Comparison of ENCODE assay signal across 1 cellular context in the genomic region with DNA sequence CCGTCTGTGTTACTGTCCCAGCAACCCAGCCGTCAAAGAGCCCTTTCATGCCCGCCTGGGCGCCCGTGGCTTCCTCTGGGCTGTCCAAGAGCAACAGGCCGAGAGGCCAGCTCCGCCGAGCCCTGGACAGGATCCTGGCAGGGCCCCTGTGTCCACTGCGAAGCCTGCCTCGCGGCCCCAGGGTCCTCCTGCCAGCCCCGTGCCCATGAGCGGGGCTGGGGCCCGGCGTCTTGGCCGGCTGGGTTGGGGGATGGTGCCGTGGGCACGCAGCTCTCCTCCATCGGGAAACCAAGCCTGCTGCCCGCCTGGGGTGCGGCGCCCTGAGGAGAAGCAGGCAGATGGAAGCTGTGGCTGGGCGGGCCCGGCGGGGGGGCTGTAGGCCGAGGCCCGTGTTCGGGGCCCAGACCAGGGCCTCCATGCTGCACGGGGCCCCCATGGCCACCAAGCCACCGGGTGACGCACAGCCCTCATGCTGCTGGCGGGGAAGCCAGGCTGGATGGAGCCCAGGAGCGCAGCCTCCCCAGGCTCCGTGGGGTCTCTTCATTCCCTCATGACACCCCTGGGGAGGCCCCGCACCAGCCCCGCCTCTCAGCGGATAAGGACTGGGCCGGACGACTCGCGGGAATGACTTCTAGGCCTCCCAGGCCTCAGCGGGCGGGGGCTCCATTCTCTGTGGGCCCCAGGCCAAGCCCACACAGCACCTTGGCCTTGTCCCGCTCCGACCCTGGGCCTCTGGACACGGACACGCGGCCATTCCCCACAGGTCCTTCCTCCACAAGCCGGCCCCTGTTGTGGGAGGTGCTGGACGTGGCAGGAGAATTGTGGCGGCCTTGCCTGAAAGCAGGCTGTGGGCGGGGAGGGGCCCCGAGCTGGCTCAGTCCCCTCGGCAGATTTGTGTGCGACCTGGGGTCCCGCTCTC.
TF ChIP-seq lines count a peak whose summit lies in the region.

A gene with protein sequence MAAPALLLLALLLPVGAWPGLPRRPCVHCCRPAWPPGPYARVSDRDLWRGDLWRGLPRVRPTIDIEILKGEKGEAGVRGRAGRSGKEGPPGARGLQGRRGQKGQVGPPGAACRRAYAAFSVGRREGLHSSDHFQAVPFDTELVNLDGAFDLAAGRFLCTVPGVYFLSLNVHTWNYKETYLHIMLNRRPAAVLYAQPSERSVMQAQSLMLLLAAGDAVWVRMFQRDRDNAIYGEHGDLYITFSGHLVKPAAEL (minus strand): TSS at position 81 of the 919 bp plus-strand sequence. CDS start 1,322 bp downstream, outside the sequence.

TF ChIP-seq in K562, 482 proteins besides CTCF, POLR2A, EP300 and RAD21:
- 0 out of 2 replicates have a peak, but pooled peaks have one; percentile 30 for TF ChIP-seq ZFX (CRISPR knock-in tag; IDR thresholded peaks at IDR 0.05)
- TF ChIP-seq ZFP36 (IDR thresholded peaks at IDR 0.05; ENCODE audit: low read depth, low read length, partially characterized antibody): no peak
